In the genomic region with DNA sequence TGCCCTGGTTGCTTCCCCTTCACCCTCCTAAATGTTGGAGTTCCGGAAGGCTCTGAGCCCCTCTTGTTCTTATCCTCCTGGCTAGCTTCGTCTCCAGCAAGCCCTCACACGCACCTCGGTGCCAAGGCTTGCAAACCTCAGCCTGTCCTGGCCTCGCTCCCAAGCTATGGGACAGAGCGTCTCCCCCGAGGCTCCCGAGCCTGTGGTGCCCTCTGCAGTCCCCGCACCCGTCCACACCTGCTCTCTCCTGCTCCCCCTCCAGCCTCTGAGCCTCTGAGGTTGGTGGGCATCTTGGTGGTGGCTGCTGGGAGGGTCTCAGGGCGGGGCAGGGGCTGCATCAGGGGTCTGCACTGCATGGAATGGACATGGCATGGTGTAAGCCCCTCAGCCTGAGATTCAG, we compare ENCODE assay signal across 1 cellular context.
TF ChIP-seq lines count a peak whose summit lies in the region.

No MANE protein-coding gene starts in this region.

TF ChIP-seq in H1, 55 proteins besides CTCF, POLR2A, EP300 and RAD21:
- no peak for TF ChIP-seq TEAD4 (IDR thresholded peaks at IDR 0.05; ENCODE audit: low read depth, low read length)
- TF ChIP-seq CREB1 (IDR thresholded peaks at IDR 0.05) = no peak
- TF ChIP-seq FOSL1 (IDR thresholded peaks at IDR 0.05; ENCODE audit: insufficient read depth, low read depth, low read length) = no peak
- TF ChIP-seq, protein P1, sequence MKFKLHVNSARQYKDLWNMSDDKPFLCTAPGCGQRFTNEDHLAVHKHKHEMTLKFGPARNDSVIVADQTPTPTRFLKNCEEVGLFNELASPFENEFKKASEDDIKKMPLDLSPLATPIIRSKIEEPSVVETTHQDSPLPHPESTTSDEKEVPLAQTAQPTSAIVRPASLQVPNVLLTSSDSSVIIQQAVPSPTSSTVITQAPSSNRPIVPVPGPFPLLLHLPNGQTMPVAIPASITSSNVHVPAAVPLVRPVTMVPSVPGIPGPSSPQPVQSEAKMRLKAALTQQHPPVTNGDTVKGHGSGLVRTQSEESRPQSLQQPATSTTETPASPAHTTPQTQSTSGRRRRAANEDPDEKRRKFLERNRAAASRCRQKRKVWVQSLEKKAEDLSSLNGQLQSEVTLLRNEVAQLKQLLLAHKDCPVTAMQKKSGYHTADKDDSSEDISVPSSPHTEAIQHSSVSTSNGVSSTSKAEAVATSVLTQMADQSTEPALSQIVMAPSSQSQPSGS (IDR thresholded peaks at IDR 0.05; ENCODE audit: low read length) = no peak
- no peak for TF ChIP-seq CBX5 (IDR thresholded peaks at IDR 0.05; ENCODE audit: low read depth, low read length)
- no peak for TF ChIP-seq CTBP2 (IDR thresholded peaks at IDR 0.05; ENCODE audit: borderline replicate concordance, insufficient read depth, insufficient read length, low read length)
- no peak for TF ChIP-seq EZH2 (IDR thresholded peaks at IDR 0.05; ENCODE audit: low read depth, low read length, severe bottlenecking)
- TF ChIP-seq SIN3A (conservative IDR thresholded peaks at IDR 0.05 in 1 of 2, IDR thresholded peaks at IDR 0.05 in 1 of 2; ENCODE audit: low read depth in 1 of 2, low read length in 2 of 2) = no peak
- no peak for TF ChIP-seq MAFK (IDR thresholded peaks at IDR 0.05; ENCODE audit: low read depth, low read length)
- TF ChIP-seq KDM1A (IDR thresholded peaks at IDR 0.05; ENCODE audit: borderline replicate concordance, low read length) = no peak
- TF ChIP-seq TBP (IDR thresholded peaks at IDR 0.05; ENCODE audit: low read depth, low read length) = no peak
- no peak for TF ChIP-seq CHD2 (IDR thresholded peaks at IDR 0.05; ENCODE audit: low read length)
- TF ChIP-seq POLR2AphosphoS5 (IDR thresholded peaks at IDR 0.05; ENCODE audit: low read depth, low read length) = no peak
- TF ChIP-seq SAP30 (IDR thresholded peaks at IDR 0.05; ENCODE audit: insufficient read depth, insufficient replicate concordance, low read length) = no peak
- no peak for TF ChIP-seq SP1 (IDR thresholded peaks at IDR 0.05; ENCODE audit: low read depth, low read length)
- TF ChIP-seq, protein P2, sequence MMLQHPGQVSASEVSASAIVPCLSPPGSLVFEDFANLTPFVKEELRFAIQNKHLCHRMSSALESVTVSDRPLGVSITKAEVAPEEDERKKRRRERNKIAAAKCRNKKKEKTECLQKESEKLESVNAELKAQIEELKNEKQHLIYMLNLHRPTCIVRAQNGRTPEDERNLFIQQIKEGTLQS (IDR thresholded peaks at IDR 0.05; ENCODE audit: insufficient read depth, low read depth, low read length) = no peak
- no peak for TF ChIP-seq SP4 (IDR thresholded peaks at IDR 0.05; ENCODE audit: low read length)
- TF ChIP-seq, protein P3, sequence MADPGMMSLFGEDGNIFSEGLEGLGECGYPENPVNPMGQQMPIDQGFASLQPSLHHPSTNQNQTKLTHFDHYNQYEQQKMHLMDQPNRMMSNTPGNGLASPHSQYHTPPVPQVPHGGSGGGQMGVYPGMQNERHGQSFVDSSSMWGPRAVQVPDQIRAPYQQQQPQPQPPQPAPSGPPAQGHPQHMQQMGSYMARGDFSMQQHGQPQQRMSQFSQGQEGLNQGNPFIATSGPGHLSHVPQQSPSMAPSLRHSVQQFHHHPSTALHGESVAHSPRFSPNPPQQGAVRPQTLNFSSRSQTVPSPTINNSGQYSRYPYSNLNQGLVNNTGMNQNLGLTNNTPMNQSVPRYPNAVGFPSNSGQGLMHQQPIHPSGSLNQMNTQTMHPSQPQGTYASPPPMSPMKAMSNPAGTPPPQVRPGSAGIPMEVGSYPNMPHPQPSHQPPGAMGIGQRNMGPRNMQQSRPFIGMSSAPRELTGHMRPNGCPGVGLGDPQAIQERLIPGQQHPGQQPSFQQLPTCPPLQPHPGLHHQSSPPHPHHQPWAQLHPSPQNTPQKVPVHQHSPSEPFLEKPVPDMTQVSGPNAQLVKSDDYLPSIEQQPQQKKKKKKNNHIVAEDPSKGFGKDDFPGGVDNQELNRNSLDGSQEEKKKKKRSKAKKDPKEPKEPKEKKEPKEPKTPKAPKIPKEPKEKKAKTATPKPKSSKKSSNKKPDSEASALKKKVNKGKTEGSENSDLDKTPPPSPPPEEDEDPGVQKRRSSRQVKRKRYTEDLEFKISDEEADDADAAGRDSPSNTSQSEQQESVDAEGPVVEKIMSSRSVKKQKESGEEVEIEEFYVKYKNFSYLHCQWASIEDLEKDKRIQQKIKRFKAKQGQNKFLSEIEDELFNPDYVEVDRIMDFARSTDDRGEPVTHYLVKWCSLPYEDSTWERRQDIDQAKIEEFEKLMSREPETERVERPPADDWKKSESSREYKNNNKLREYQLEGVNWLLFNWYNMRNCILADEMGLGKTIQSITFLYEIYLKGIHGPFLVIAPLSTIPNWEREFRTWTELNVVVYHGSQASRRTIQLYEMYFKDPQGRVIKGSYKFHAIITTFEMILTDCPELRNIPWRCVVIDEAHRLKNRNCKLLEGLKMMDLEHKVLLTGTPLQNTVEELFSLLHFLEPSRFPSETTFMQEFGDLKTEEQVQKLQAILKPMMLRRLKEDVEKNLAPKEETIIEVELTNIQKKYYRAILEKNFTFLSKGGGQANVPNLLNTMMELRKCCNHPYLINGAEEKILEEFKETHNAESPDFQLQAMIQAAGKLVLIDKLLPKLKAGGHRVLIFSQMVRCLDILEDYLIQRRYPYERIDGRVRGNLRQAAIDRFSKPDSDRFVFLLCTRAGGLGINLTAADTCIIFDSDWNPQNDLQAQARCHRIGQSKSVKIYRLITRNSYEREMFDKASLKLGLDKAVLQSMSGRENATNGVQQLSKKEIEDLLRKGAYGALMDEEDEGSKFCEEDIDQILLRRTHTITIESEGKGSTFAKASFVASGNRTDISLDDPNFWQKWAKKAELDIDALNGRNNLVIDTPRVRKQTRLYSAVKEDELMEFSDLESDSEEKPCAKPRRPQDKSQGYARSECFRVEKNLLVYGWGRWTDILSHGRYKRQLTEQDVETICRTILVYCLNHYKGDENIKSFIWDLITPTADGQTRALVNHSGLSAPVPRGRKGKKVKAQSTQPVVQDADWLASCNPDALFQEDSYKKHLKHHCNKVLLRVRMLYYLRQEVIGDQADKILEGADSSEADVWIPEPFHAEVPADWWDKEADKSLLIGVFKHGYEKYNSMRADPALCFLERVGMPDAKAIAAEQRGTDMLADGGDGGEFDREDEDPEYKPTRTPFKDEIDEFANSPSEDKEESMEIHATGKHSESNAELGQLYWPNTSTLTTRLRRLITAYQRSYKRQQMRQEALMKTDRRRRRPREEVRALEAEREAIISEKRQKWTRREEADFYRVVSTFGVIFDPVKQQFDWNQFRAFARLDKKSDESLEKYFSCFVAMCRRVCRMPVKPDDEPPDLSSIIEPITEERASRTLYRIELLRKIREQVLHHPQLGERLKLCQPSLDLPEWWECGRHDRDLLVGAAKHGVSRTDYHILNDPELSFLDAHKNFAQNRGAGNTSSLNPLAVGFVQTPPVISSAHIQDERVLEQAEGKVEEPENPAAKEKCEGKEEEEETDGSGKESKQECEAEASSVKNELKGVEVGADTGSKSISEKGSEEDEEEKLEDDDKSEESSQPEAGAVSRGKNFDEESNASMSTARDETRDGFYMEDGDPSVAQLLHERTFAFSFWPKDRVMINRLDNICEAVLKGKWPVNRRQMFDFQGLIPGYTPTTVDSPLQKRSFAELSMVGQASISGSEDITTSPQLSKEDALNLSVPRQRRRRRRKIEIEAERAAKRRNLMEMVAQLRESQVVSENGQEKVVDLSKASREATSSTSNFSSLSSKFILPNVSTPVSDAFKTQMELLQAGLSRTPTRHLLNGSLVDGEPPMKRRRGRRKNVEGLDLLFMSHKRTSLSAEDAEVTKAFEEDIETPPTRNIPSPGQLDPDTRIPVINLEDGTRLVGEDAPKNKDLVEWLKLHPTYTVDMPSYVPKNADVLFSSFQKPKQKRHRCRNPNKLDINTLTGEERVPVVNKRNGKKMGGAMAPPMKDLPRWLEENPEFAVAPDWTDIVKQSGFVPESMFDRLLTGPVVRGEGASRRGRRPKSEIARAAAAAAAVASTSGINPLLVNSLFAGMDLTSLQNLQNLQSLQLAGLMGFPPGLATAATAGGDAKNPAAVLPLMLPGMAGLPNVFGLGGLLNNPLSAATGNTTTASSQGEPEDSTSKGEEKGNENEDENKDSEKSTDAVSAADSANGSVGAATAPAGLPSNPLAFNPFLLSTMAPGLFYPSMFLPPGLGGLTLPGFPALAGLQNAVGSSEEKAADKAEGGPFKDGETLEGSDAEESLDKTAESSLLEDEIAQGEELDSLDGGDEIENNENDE (IDR thresholded peaks at IDR 0.05; ENCODE audit: insufficient replicate concordance, low read length) = no peak
